In genomic region chr6:37134622-37135191, GRCh38 we compare ENCODE assay signal across 8 cellular contexts. TPM values are rescaled to one million over a fixed set of nuclear protein-coding genes. Genes with fewer than 3 reads are reported as not detected.
DNase-seq lines count a peak whose midpoint lies in the region; ATAC-seq and TF ChIP-seq lines count a peak whose summit lies in the region.

No MANE protein-coding gene starts in this region.

- peak overlapping the region; percentile 46 for H3K4me3 Mint-ChIP-seq in activated CD4-positive, alpha-beta memory T cell treated with anti-CD3 and anti-CD28 coated beads, Interleukin-2, amount 10 ng/mL, durations not matched to agents 7 days and 5 days

- no peaks in the 10 kb centered on the region for H3K9me3 ChIP-seq in sigmoid colon

- H3K27me3 Mint-ChIP-seq in activated CD4-positive, alpha-beta memory T cell treated with anti-CD3 and anti-CD28 coated beads, Interleukin-2, amount 10 ng/mL, durations not matched to agents 7 days and 5 days: no peaks in the 10 kb centered on the region

- no peaks in the 10 kb centered on the region for H3K36me3 Mint-ChIP-seq in activated CD4-positive, alpha-beta memory T cell treated with anti-CD3 and anti-CD28 coated beads, Interleukin-2, amount 10 ng/mL, durations not matched to agents 7 days and 5 days (ENCODE audit: low read depth)

- H3K4me1 ChIP-seq in sigmoid colon: peaks cover 0 to 93% (median 60%) of the 10 kb centered on the region in 4 donors

- H3K27me3 ChIP-seq in sigmoid colon: no peaks in the 10 kb centered on the region

- ATAC-seq in HG03108 (IDR thresholded peaks at IDR 0.05; ENCODE audit: unreplicated experiment) (no peak), GM21576 (IDR thresholded peaks at IDR 0.05; ENCODE audit: unreplicated experiment) (no peak), HG03571 (IDR thresholded peaks at IDR 0.05; ENCODE audit: unreplicated experiment) (no peak)

- peak overlapping the region; percentile 89 for H3K27ac Mint-ChIP-seq in activated CD4-positive, alpha-beta memory T cell treated with anti-CD3 and anti-CD28 coated beads, Interleukin-2, amount 10 ng/mL, durations not matched to agents 7 days and 5 days

- POLR2A ChIA-PET in activated CD4-positive, alpha-beta memory T cell treated with anti-CD3 and anti-CD28 coated beads, Interleukin-2, amount 10 ng/mL, durations not matched to agents 7 days and 5 days (lab: Charles Lee): interaction anchor here (1.0 to 6.6 kb wide), 10 partner anchors 24 to 115 kb away, joined by 3 to 90 read pairs (median 4); partner anchors contain the start of gene PIM1

- no peak for TF ChIP-seq CTCF in sigmoid colon (IDR thresholded peaks at IDR 0.05)

- H3K4me1 Mint-ChIP-seq in activated CD4-positive, alpha-beta memory T cell treated with anti-CD3 and anti-CD28 coated beads, Interleukin-2, amount 10 ng/mL, durations not matched to agents 7 days and 5 days: peaks cover 66% of the 10 kb centered on the region

- H3K4me3 ChIP-seq in sigmoid colon: no peak overlapping the region

- intact Hi-C loops in sigmoid colon (cut with DNase I): loop anchor here (5.0 kb wide), 1 partner anchor 1407 kb away; no protein-coding TSS in a partner anchor

- no peaks in the 10 kb centered on the region for H3K36me3 ChIP-seq in sigmoid colon

- no peak for TF ChIP-seq POLR2A in sigmoid colon (IDR thresholded peaks at IDR 0.05)

- H3K27ac ChIP-seq in sigmoid colon: peak overlapping the region; percentile 86 to 97 (median 93)

- H3K9me3 Mint-ChIP-seq in activated CD4-positive, alpha-beta memory T cell treated with anti-CD3 and anti-CD28 coated beads, Interleukin-2, amount 10 ng/mL, durations not matched to agents 7 days and 5 days: no peaks in the 10 kb centered on the region

- TF ChIP-seq EP300 in sigmoid colon (IDR thresholded peaks at IDR 0.05): no peak

- WGBS in sigmoid colon, 2 donors: 21 to 61% methylated on average over 8 of the region's 8 CpGs

- DNase-seq in HS-27A (ENCODE audit: low read depth) (peak; percentile 97), glomerular visceral epithelial cell (ENCODE audit: extremely low spot score) (peak; percentile 95), sigmoid colon (peak; percentile 81), NCI-H345 treated with DMSO at 0.1 percent for 48 hours (lab: John Stamatoyannopoulos, UW; ENCODE audit: unreplicated experiment) (no peak)
- DNase-seq in activated CD4-positive, alpha-beta memory T cell treated with anti-CD3 and anti-CD28 coated beads, Interleukin-2, amount 10 ng/mL, durations not matched to agents 7 days and 5 days: peak; percentile 52

- CTCF ChIA-PET in activated CD4-positive, alpha-beta memory T cell treated with anti-CD3 and anti-CD28 coated beads, Interleukin-2, amount 10 ng/mL, durations not matched to agents 7 days and 5 days (lab: Charles Lee): interaction anchor here (0.8 to 5.8 kb wide), 5 partner anchors 25 to 113 kb away, joined by 3 to 17 read pairs (median 4); no protein-coding TSS in a partner anchor

RNA-seq across cellular contexts. Expression of gene PIM1, which starts 35.2 kb away (rescaled TPM):
- 100 to 1,000 TPM; 497 to 505 TPM for total RNA-seq in activated CD4-positive, alpha-beta memory T cell treated with anti-CD3 and anti-CD28 coated beads, Interleukin-2, amount 10 ng/mL, durations not matched to agents 7 days and 5 days
- 100 to 1,000 TPM in 1 of 4 donors, 10 to 100 TPM in 3; 17.1 to 103 (median 30.5) TPM for total RNA-seq in sigmoid colon
- polyA plus RNA-seq in sigmoid colon: 10 to 100 TPM; 29.4 to 43.2 (median 40.2) TPM

Comparison
In these comparisons a context has a peak if more than half of its experiments do, and no peak if none do; other contexts are left out.
1. RNA of gene PIM1, which starts 35.2 kb away (total RNA-seq): 497 to 505 TPM in activated CD4-positive, alpha-beta memory T cell treated with anti-CD3 and anti-CD28 coated beads, Interleukin-2, amount 10 ng/mL, durations not matched to agents 7 days and 5 days; 17.1 to 103 TPM in sigmoid colon; every median in the first group is over 4 times any median in the second.